ENCODE assay signal across 1 cellular context in the genomic region with DNA sequence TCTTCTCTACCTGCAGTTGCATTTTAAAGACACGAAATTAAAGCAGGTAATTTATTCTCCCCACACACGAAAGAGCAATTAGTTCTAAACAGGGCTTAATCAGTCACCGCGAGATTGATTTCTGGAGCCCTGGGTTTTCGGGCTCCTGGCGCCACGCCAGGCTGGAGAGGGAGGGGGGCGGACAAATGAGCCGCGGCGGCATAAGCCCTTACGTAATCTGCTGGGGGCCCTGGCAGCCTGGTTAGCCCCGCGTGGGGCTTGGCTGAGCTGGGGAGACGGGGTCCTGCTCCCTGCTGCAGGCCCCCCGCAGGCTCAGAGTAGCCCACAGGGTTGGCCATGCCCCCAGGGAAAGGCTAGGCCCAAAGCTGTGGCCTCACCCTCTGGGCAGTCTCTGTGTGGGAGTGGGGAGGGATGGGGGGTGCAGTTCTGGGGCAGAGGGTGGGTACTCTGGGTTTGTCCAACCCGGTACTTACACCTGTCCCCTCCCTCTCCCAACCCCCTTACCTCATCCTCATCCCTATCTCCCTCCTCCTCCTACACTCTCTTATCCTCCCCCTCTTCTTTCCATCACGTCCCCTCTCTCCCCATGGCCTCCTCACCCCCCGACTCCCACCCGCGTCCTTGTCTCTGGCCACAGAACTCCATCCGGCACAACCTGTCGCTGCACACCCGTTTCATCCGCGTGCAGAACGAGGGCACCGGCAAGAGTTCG.
TF ChIP-seq lines count a peak whose summit lies in the region.

No MANE protein-coding gene starts in this region.

TF ChIP-seq in HEK293, 187 proteins besides CTCF, POLR2A, EP300 and RAD21 (continued from another document):
- TF ChIP-seq, protein P1, sequence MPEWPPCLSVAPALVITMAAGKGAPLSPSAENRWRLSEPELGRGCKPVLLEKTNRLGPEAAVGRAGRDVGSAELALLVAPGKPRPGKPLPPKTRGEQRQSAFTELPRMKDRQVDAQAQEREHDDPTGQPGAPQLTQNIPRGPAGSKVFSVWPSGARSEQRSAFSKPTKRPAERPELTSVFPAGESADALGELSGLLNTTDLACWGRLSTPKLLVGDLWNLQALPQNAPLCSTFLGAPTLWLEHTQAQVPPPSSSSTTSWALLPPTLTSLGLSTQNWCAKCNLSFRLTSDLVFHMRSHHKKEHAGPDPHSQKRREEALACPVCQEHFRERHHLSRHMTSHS (tag by site-specific recombination; IDR thresholded peaks at IDR 0.05): no peak
- TF ChIP-seq ZBTB17 (tag by site-specific recombination; IDR thresholded peaks at IDR 0.05): peak; percentile 60; the same call in 1 of the 2 replicates
- TF ChIP-seq GFI1B (tag by site-specific recombination; IDR thresholded peaks at IDR 0.05): no peak
- TF ChIP-seq WT1 (tag by site-specific recombination; IDR thresholded peaks at IDR 0.05): 0 out of 2 replicates have a peak, but pooled peaks have one; percentile 26
- TF ChIP-seq, protein P2, sequence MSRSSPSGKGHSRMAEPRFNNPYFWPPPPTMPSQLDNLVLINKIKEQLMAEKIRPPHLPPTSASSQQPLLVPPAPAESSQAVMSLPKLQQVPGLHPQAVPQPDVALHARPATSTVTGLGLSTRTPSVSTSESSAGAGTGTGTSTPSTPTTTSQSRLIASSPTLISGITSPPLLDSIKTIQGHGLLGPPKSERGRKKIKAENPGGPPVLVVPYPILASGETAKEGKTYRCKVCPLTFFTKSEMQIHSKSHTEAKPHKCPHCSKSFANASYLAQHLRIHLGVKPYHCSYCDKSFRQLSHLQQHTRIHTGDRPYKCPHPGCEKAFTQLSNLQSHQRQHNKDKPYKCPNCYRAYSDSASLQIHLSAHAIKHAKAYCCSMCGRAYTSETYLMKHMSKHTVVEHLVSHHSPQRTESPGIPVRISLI (tag by site-specific recombination; IDR thresholded peaks at IDR 0.05): no peak
- no peak for TF ChIP-seq ZNF670 (tag by site-specific recombination; IDR thresholded peaks at IDR 0.05; ENCODE audit: low read depth)
- no peak for TF ChIP-seq ZNF266 (tag by site-specific recombination; IDR thresholded peaks at IDR 0.05; ENCODE audit: low read depth)
- no peak for TF ChIP-seq BCL11A (tag by site-specific recombination; IDR thresholded peaks at IDR 0.05; ENCODE audit: low read depth)
- no peak for TF ChIP-seq YY2 (tag by site-specific recombination; IDR thresholded peaks at IDR 0.05)
- no peak for TF ChIP-seq ZBTB1 (tag by site-specific recombination; IDR thresholded peaks at IDR 0.05)
- TF ChIP-seq, protein P3, sequence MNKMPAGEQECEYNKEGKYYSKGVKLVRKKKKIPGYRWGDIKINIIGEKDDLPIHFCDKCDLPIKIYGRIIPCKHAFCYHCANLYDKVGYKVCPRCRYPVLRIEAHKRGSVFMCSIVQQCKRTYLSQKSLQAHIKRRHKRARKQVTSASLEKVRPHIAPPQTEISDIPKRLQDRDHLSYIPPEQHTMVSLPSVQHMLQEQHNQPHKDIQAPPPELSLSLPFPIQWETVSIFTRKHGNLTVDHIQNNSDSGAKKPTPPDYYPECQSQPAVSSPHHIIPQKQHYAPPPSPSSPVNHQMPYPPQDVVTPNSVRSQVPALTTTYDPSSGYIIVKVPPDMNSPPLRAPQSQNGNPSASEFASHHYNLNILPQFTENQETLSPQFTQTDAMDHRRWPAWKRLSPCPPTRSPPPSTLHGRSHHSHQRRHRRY (tag by site-specific recombination; IDR thresholded peaks at IDR 0.05): no peak
- TF ChIP-seq, protein P4, sequence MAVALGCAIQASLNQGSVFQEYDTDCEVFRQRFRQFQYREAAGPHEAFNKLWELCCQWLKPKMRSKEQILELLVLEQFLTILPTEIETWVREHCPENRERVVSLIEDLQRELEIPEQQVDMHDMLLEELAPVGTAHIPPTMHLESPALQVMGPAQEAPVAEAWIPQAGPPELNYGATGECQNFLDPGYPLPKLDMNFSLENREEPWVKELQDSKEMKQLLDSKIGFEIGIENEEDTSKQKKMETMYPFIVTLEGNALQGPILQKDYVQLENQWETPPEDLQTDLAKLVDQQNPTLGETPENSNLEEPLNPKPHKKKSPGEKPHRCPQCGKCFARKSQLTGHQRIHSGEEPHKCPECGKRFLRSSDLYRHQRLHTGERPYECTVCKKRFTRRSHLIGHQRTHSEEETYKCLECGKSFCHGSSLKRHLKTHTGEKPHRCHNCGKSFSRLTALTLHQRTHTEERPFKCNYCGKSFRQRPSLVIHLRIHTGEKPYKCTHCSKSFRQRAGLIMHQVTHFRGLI (tag by site-specific recombination; IDR thresholded peaks at IDR 0.05): peak; percentile 79
- no peak for TF ChIP-seq BCL11B (tag by site-specific recombination; IDR thresholded peaks at IDR 0.05; ENCODE audit: low read depth)
- TF ChIP-seq KLF8 (tag by site-specific recombination; IDR thresholded peaks at IDR 0.05): 0 out of 2 replicates have a peak, but pooled peaks have one; percentile 23
- no peak for TF ChIP-seq TRIM28 (IDR thresholded peaks at IDR 0.05; ENCODE audit: borderline replicate concordance, low read length)
- TF ChIP-seq ZNF776 (tag by site-specific recombination; IDR thresholded peaks at IDR 0.05; ENCODE audit: borderline replicate concordance): no peak
- TF ChIP-seq, protein P5, sequence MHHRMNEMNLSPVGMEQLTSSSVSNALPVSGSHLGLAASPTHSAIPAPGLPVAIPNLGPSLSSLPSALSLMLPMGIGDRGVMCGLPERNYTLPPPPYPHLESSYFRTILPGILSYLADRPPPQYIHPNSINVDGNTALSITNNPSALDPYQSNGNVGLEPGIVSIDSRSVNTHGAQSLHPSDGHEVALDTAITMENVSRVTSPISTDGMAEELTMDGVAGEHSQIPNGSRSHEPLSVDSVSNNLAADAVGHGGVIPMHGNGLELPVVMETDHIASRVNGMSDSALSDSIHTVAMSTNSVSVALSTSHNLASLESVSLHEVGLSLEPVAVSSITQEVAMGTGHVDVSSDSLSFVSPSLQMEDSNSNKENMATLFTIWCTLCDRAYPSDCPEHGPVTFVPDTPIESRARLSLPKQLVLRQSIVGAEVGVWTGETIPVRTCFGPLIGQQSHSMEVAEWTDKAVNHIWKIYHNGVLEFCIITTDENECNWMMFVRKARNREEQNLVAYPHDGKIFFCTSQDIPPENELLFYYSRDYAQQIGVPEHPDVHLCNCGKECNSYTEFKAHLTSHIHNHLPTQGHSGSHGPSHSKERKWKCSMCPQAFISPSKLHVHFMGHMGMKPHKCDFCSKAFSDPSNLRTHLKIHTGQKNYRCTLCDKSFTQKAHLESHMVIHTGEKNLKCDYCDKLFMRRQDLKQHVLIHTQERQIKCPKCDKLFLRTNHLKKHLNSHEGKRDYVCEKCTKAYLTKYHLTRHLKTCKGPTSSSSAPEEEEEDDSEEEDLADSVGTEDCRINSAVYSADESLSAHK (tag by site-specific recombination; IDR thresholded peaks at IDR 0.05): 0 out of 2 replicates have a peak, but pooled peaks have one; percentile 35
- TF ChIP-seq ZNF707 (tag by site-specific recombination; IDR thresholded peaks at IDR 0.05): no peak
- TF ChIP-seq ZNF521 (tag by site-specific recombination; IDR thresholded peaks at IDR 0.05): no peak
- peak; percentile 69 for TF ChIP-seq SP3 (tag by site-specific recombination; IDR thresholded peaks at IDR 0.05)
- TF ChIP-seq ZBTB8A (tag by site-specific recombination; IDR thresholded peaks at IDR 0.05): peak; percentile 95
- TF ChIP-seq, protein P6, sequence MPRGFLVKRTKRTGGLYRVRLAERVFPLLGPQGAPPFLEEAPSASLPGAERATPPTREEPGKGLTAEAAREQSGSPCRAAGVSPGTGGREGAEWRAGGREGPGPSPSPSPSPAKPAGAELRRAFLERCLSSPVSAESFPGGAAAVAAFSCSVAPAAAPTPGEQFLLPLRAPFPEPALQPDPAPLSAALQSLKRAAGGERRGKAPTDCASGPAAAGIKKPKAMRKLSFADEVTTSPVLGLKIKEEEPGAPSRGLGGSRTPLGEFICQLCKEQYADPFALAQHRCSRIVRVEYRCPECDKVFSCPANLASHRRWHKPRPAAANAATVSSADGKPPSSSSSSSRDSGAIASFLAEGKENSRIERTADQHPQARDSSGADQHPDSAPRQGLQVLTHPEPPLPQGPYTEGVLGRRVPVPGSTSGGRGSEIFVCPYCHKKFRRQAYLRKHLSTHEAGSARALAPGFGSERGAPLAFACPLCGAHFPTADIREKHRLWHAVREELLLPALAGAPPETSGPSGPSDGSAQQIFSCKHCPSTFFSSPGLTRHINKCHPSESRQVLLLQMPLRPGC (tag by site-specific recombination; IDR thresholded peaks at IDR 0.05): 0 out of 2 replicates have a peak, but pooled peaks have one; percentile 14
- TF ChIP-seq ZNF423 (tag by site-specific recombination; IDR thresholded peaks at IDR 0.05): peak; percentile 43; the same call in 1 of the 2 replicates
- no peak for TF ChIP-seq RBAK (tag by site-specific recombination; IDR thresholded peaks at IDR 0.05)
- peak; percentile 68; the same call in 1 of the 2 replicates for TF ChIP-seq ZNF324 (tag by site-specific recombination; IDR thresholded peaks at IDR 0.05)
- no peak for TF ChIP-seq ZNF48 (tag by site-specific recombination; IDR thresholded peaks at IDR 0.05)
- TF ChIP-seq KLF16 (tag by site-specific recombination; IDR thresholded peaks at IDR 0.05): peak; percentile 81
- no peak for TF ChIP-seq KLF9 (tag by site-specific recombination; IDR thresholded peaks at IDR 0.05; ENCODE audit: low read depth)
- TF ChIP-seq, protein P7, sequence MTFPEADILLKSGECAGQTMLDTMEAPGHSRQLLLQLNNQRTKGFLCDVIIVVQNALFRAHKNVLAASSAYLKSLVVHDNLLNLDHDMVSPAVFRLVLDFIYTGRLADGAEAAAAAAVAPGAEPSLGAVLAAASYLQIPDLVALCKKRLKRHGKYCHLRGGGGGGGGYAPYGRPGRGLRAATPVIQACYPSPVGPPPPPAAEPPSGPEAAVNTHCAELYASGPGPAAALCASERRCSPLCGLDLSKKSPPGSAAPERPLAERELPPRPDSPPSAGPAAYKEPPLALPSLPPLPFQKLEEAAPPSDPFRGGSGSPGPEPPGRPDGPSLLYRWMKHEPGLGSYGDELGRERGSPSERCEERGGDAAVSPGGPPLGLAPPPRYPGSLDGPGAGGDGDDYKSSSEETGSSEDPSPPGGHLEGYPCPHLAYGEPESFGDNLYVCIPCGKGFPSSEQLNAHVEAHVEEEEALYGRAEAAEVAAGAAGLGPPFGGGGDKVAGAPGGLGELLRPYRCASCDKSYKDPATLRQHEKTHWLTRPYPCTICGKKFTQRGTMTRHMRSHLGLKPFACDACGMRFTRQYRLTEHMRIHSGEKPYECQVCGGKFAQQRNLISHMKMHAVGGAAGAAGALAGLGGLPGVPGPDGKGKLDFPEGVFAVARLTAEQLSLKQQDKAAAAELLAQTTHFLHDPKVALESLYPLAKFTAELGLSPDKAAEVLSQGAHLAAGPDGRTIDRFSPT (tag by site-specific recombination; IDR thresholded peaks at IDR 0.05): peak; percentile 76
- no peak for TF ChIP-seq HOXC10 (CRISPR knock-in tag; IDR thresholded peaks at IDR 0.05)
- TF ChIP-seq ZNF555 (tag by site-specific recombination; conservative IDR thresholded peaks at IDR 0.05): no peak
- TF ChIP-seq ZNF660 (tag by site-specific recombination; IDR thresholded peaks at IDR 0.05): peak; percentile 92
- TF ChIP-seq, protein P8, sequence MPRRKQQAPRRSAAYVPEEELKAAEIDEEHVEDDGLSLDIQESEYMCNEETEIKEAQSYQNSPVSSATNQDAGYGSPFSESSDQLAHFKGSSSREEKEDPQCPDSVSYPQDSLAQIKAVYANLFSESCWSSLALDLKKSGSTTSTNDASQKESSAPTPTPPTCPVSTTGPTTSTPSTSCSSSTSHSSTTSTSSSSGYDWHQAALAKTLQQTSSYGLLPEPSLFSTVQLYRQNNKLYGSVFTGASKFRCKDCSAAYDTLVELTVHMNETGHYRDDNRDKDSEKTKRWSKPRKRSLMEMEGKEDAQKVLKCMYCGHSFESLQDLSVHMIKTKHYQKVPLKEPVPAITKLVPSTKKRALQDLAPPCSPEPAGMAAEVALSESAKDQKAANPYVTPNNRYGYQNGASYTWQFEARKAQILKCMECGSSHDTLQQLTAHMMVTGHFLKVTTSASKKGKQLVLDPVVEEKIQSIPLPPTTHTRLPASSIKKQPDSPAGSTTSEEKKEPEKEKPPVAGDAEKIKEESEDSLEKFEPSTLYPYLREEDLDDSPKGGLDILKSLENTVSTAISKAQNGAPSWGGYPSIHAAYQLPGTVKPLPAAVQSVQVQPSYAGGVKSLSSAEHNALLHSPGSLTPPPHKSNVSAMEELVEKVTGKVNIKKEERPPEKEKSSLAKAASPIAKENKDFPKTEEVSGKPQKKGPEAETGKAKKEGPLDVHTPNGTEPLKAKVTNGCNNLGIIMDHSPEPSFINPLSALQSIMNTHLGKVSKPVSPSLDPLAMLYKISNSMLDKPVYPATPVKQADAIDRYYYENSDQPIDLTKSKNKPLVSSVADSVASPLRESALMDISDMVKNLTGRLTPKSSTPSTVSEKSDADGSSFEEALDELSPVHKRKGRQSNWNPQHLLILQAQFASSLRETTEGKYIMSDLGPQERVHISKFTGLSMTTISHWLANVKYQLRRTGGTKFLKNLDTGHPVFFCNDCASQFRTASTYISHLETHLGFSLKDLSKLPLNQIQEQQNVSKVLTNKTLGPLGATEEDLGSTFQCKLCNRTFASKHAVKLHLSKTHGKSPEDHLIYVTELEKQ (tag by site-specific recombination; IDR thresholded peaks at IDR 0.05; ENCODE audit: borderline replicate concordance): peak; percentile 12; the same call in 1 of the 2 replicates
- TF ChIP-seq ZNF785 (tag by site-specific recombination; IDR thresholded peaks at IDR 0.05): 0 out of 2 replicates have a peak, but pooled peaks have one; percentile 65
- no peak for TF ChIP-seq YY1 (tag by site-specific recombination; IDR thresholded peaks at IDR 0.05)
- 0 out of 2 replicates have a peak, but pooled peaks have one; percentile 72 for TF ChIP-seq ZNF561 (tag by site-specific recombination; IDR thresholded peaks at IDR 0.05; ENCODE audit: borderline replicate concordance)
- no peak for TF ChIP-seq ZNF239 (tag by site-specific recombination; IDR thresholded peaks at IDR 0.05)
- TF ChIP-seq ZNF335 (tag by site-specific recombination; conservative IDR thresholded peaks at IDR 0.05): peak; percentile 86
- no peak for TF ChIP-seq ZNF530 (tag by site-specific recombination; IDR thresholded peaks at IDR 0.05; ENCODE audit: low read depth)
